In the genomic region with DNA sequence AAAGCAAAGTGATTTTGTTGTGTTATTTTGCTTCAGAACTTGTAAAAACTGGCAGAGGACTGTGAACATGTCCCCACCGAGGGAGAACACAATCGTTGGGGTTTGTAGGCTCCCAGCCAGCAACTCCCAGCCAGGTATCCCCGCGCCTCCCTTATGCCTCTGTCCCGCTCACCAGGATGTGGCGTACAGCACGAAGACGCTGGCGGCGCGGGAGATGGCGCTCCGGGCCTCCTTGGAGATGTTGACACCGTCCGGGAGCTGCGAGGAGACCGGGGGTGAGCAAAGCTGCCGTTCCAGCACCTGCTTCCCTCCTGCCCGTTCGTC, we compare ENCODE assay signal across 8 cellular contexts. TPM values are rescaled to one million over a fixed set of nuclear protein-coding genes. Genes with fewer than 3 reads are reported as not detected.
A peak's percentile ranks its signal among the peaks of the same experiment; 100 is the strongest.
DNase-seq lines count a peak whose midpoint lies in the region; ATAC-seq lines count a peak whose summit lies in the region.

No MANE protein-coding gene starts in this region.

- peaks cover 0 to 2% (median 0%) of the 10 kb centered on the region in 7 donors for H3K9me3 Mint-ChIP-seq in CD4-positive, CD25-positive, alpha-beta regulatory T cell
- no peaks in the 10 kb centered on the region for H3K9me3 Mint-ChIP-seq in activated T-helper 2 cell treated with anti-CD3 and anti-CD28 coated beads, Interferon-gamma antibody, Interleukin-2, Interleukin-4, amounts not matched to agents 10 μg/mL and 5 μg/mL and 100 μg/mL, durations not matched to agents 14 hours and 24 hours and 36 hours
- H3K9me3 Mint-ChIP-seq in immature natural killer cell = no peaks in the 10 kb centered on the region

- peaks cover 19% of the 10 kb centered on the region for H3K36me3 Mint-ChIP-seq in CD4-positive, CD25-positive, alpha-beta regulatory T cell
- peaks cover 33% of the 10 kb centered on the region for H3K36me3 Mint-ChIP-seq in activated T-helper 2 cell treated with anti-CD3 and anti-CD28 coated beads, Interferon-gamma antibody, Interleukin-2, Interleukin-4, amounts not matched to agents 10 μg/mL and 5 μg/mL and 100 μg/mL, durations not matched to agents 14 hours and 24 hours and 36 hours (ENCODE audit: low read depth)
- peaks cover 4 to 7% (median 4%) of the 10 kb centered on the region in 3 donors for H3K36me3 Mint-ChIP-seq in immature natural killer cell

- peaks cover 5 to 45% (median 27%) of the 10 kb centered on the region in 4 donors for H3K4me1 Mint-ChIP-seq in CD4-positive, CD25-positive, alpha-beta regulatory T cell
- peaks cover 20% of the 10 kb centered on the region for H3K4me1 Mint-ChIP-seq in activated T-helper 2 cell treated with anti-CD3 and anti-CD28 coated beads, Interferon-gamma antibody, Interleukin-2, Interleukin-4, amounts not matched to agents 10 μg/mL and 5 μg/mL and 100 μg/mL, durations not matched to agents 14 hours and 24 hours and 36 hours (ENCODE audit: low read depth)
- peaks cover 44% of the 10 kb centered on the region in 2 donors for H3K4me1 Mint-ChIP-seq in immature natural killer cell

- peaks cover 7% of the 10 kb centered on the region for H3K36me3 ChIP-seq in CD4-positive, CD25-positive, alpha-beta regulatory T cell (ENCODE audit: control insufficient read depth, insufficient read depth, low read length)

- peaks cover 14% of the 10 kb centered on the region for H3K4me1 ChIP-seq in CD4-positive, CD25-positive, alpha-beta regulatory T cell (ENCODE audit: control insufficient read depth, insufficient read depth, low read length, poor library complexity, severe bottlenecking)

- H3K9me3 ChIP-seq in CD4-positive, CD25-positive, alpha-beta regulatory T cell (ENCODE audit: control insufficient read depth in 2 of 2, low read length in 2 of 2) = no peaks in the 10 kb centered on the region

- peak in 1 of 2 donors; percentile 1 for ATAC-seq in CD4-positive, CD25-positive, alpha-beta regulatory T cell (ENCODE audit: low read depth in 2 of 2)
- ATAC-seq in HG02840 (IDR thresholded peaks at IDR 0.05; ENCODE audit: low FRiP score, unreplicated experiment) (peak; percentile 13), GM19397 (IDR thresholded peaks at IDR 0.05; ENCODE audit: unreplicated experiment) (no peak)

- DNase-seq in CD4-positive, CD25-positive, alpha-beta regulatory T cell = no peak
- DNase-seq in activated T-helper 2 cell treated with anti-CD3 and anti-CD28 coated beads, Interferon-gamma antibody, Interleukin-2, Interleukin-4, amounts not matched to agents 10 μg/mL and 5 μg/mL and 100 μg/mL, durations not matched to agents 14 hours and 24 hours and 36 hours (ENCODE audit: low spot score) = no peak
- DNase-seq in immature natural killer cell (no peak), cerebellar cortex (ENCODE audit: low spot score) (no peak), SW480 (ENCODE audit: low spot score) (no peak)

- H3K27ac ChIP-seq in CD4-positive, CD25-positive, alpha-beta regulatory T cell (ENCODE audit: insufficient read depth, low read length, poor library complexity, severe bottlenecking) = peak overlapping the region; percentile 92
- peak overlapping the region; percentile 89 for H3K27ac ChIP-seq in temporal lobe (ENCODE audit: low read depth, low read length)

- peak overlapping the region; percentile 97 to 99 (median 98) for H3K4me3 Mint-ChIP-seq in CD4-positive, CD25-positive, alpha-beta regulatory T cell
- H3K4me3 Mint-ChIP-seq in activated T-helper 2 cell treated with anti-CD3 and anti-CD28 coated beads, Interferon-gamma antibody, Interleukin-2, Interleukin-4, amounts not matched to agents 10 μg/mL and 5 μg/mL and 100 μg/mL, durations not matched to agents 14 hours and 24 hours and 36 hours (ENCODE audit: low read depth) = peak overlapping the region; percentile 97
- H3K4me3 Mint-ChIP-seq in immature natural killer cell = peak overlapping the region; percentile 93 to 98 (median 96)

- H3K27me3 Mint-ChIP-seq in CD4-positive, CD25-positive, alpha-beta regulatory T cell = peaks cover 5% of the 10 kb centered on the region
- H3K27me3 Mint-ChIP-seq in activated T-helper 2 cell treated with anti-CD3 and anti-CD28 coated beads, Interferon-gamma antibody, Interleukin-2, Interleukin-4, amounts not matched to agents 10 μg/mL and 5 μg/mL and 100 μg/mL, durations not matched to agents 14 hours and 24 hours and 36 hours (ENCODE audit: low read depth) = no peaks in the 10 kb centered on the region
- H3K27me3 Mint-ChIP-seq in immature natural killer cell (ENCODE audit: low read depth in 3 of 3) = peaks cover 3 to 14% (median 6%) of the 10 kb centered on the region in 3 donors

- peak overlapping the region; percentile 100 for H3K4me3 ChIP-seq in CD4-positive, CD25-positive, alpha-beta regulatory T cell (ENCODE audit: low read depth, low read length)

- H3K27ac Mint-ChIP-seq in CD4-positive, CD25-positive, alpha-beta regulatory T cell = peak overlapping the region; percentile 99
- H3K27ac Mint-ChIP-seq in activated T-helper 2 cell treated with anti-CD3 and anti-CD28 coated beads, Interferon-gamma antibody, Interleukin-2, Interleukin-4, amounts not matched to agents 10 μg/mL and 5 μg/mL and 100 μg/mL, durations not matched to agents 14 hours and 24 hours and 36 hours = peak overlapping the region; percentile 99
- H3K27ac Mint-ChIP-seq in immature natural killer cell = peak overlapping the region; percentile 93 to 98 (median 96)

- H3K27me3 ChIP-seq in CD4-positive, CD25-positive, alpha-beta regulatory T cell (ENCODE audit: control insufficient read depth, insufficient read depth, low read length) = no peaks in the 10 kb centered on the region

- intact Hi-C loops in activated T-helper 2 cell treated with anti-CD3 and anti-CD28 coated beads, Interferon-gamma antibody, Interleukin-2, Interleukin-4, amounts not matched to agents 10 μg/mL and 5 μg/mL and 100 μg/mL, durations not matched to agents 14 hours and 24 hours and 36 hours (cut with micrococcal nuclease) = loop anchor here (1.0 to 5.0 kb wide), 9 partner anchors 9 to 258 kb away; a partner anchor contains a TSS

RNA-seq across cellular contexts. Expression of a gene that starts 0.6 kb away (rescaled TPM):
- total RNA-seq in CD4-positive, CD25-positive, alpha-beta regulatory T cell = 58.0 TPM
- 100 to 1,000 TPM; 114 to 160 (median 137) TPM for polyA plus RNA-seq in CD4-positive, CD25-positive, alpha-beta regulatory T cell
- 71.0 and 73.8 TPM in 2 replicates for total RNA-seq in activated T-helper 2 cell treated with anti-CD3 and anti-CD28 coated beads, Interferon-gamma antibody, Interleukin-2, Interleukin-4, amounts not matched to agents 10 μg/mL and 5 μg/mL and 100 μg/mL, durations not matched to agents 14 hours and 24 hours and 36 hours
- 100 to 1,000 TPM; 132 to 204 (median 177) TPM for polyA plus RNA-seq in immature natural killer cell
- total RNA-seq in temporal lobe = 26.8 TPM

RNA-seq across cellular contexts. Expression of a gene that starts 0.7 kb away (rescaled TPM):
- 0.35 TPM for total RNA-seq in CD4-positive, CD25-positive, alpha-beta regulatory T cell
- under 1 TPM in 3 of 4 donors, not detected in 1; 0.12 to 0.48 (median 0.23) TPM for polyA plus RNA-seq in CD4-positive, CD25-positive, alpha-beta regulatory T cell
- total RNA-seq in activated T-helper 2 cell treated with anti-CD3 and anti-CD28 coated beads, Interferon-gamma antibody, Interleukin-2, Interleukin-4, amounts not matched to agents 10 μg/mL and 5 μg/mL and 100 μg/mL, durations not matched to agents 14 hours and 24 hours and 36 hours = 0.48 TPM in 2 replicates
- polyA plus RNA-seq in immature natural killer cell = under 1 TPM in 1 of 3 donors, not detected in 2; 0.16 TPM
- 0.25 TPM for total RNA-seq in temporal lobe

RNA-seq across cellular contexts. Expression of a gene that starts 8.8 kb away (rescaled TPM):
- 27.8 TPM for total RNA-seq in CD4-positive, CD25-positive, alpha-beta regulatory T cell
- polyA plus RNA-seq in CD4-positive, CD25-positive, alpha-beta regulatory T cell = 10 to 100 TPM; 20.3 to 22.4 (median 21.8) TPM
- total RNA-seq in activated T-helper 2 cell treated with anti-CD3 and anti-CD28 coated beads, Interferon-gamma antibody, Interleukin-2, Interleukin-4, amounts not matched to agents 10 μg/mL and 5 μg/mL and 100 μg/mL, durations not matched to agents 14 hours and 24 hours and 36 hours = 27.9 and 28.3 TPM in 2 replicates
- polyA plus RNA-seq in immature natural killer cell = 10 to 100 TPM; 11.9 to 26.7 (median 19.7) TPM
- total RNA-seq in temporal lobe = 14.3 TPM

RNA-seq across cellular contexts. Expression of a gene that starts 33.1 kb away (rescaled TPM):
- total RNA-seq in CD4-positive, CD25-positive, alpha-beta regulatory T cell = 14.3 TPM
- polyA plus RNA-seq in CD4-positive, CD25-positive, alpha-beta regulatory T cell = 10 to 100 TPM; 36.8 to 52.6 (median 46.5) TPM
- 18.7 and 18.8 TPM in 2 replicates for total RNA-seq in activated T-helper 2 cell treated with anti-CD3 and anti-CD28 coated beads, Interferon-gamma antibody, Interleukin-2, Interleukin-4, amounts not matched to agents 10 μg/mL and 5 μg/mL and 100 μg/mL, durations not matched to agents 14 hours and 24 hours and 36 hours
- 10 to 100 TPM; 17.4 to 29.7 (median 22.4) TPM for polyA plus RNA-seq in immature natural killer cell
- 5.4 TPM for total RNA-seq in temporal lobe

RNA-seq across cellular contexts. Expression of a gene that starts 53.7 kb away (rescaled TPM):
- total RNA-seq in CD4-positive, CD25-positive, alpha-beta regulatory T cell = 12.6 TPM
- 10 to 100 TPM in 3 of 4 donors, 1 to 10 TPM in 1; 8.5 to 15.5 (median 11.3) TPM for polyA plus RNA-seq in CD4-positive, CD25-positive, alpha-beta regulatory T cell
- 56.2 and 64.2 TPM in 2 replicates for total RNA-seq in activated T-helper 2 cell treated with anti-CD3 and anti-CD28 coated beads, Interferon-gamma antibody, Interleukin-2, Interleukin-4, amounts not matched to agents 10 μg/mL and 5 μg/mL and 100 μg/mL, durations not matched to agents 14 hours and 24 hours and 36 hours
- polyA plus RNA-seq in immature natural killer cell = 100 to 1,000 TPM in 1 of 3 donors, 10 to 100 TPM in 2; 76.9 to 230 (median 90.7) TPM
- total RNA-seq in temporal lobe = 8.6 TPM
